In the genomic region with DNA sequence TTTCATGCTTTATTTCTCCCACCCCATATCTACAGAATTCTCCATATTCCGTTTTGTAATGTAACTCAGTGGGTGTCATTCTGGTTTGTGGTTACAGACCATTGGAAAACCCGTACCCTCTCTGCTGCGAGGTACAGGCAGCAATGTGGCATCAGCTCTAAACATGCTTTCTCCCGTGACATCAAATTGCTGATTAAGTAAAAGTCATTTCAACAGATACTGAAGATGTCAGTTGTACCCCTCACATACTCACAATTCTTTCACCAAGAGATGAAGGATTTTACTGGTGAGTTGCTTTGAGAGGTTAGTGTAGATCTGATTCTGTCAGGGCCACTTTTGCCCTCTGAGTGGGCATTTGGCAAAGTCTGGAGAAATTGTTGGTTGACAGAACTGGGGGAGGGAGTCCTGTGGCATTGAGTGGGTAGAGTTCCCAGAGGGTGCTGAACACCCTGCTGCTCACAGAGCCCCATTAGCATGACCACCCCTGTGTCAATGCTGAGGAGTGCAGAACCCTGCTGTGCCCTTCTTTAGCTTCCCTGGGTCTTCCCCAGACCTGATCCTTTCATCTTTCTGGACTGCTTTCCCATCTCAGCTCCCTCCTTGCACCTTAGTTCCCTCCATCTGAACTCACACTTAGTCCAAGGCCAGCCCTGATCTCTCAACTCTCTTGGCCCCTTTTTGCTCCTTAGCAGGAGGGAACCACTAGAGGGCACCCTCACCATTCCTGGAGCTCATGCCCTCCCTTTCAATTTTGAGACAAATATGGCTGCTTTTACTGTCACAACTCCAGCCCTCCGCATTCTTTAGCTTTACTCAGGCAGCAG, we compare ENCODE assay signal across 8 cellular contexts. TPM values are rescaled to one million over a fixed set of nuclear protein-coding genes. Genes with fewer than 3 reads are reported as not detected.
DNase-seq lines count a peak whose midpoint lies in the region; ATAC-seq, FAIRE-seq and TF ChIP-seq lines count a peak whose summit lies in the region.

No MANE protein-coding gene starts in this region.

- ATAC-seq in Panc1, result peak; percentile 73; the same call in 1 of the 2 replicates
- no peak for ATAC-seq in GM19455 (IDR thresholded peaks at IDR 0.05; ENCODE audit: unreplicated experiment)
- no peak for ATAC-seq in HG02763 (IDR thresholded peaks at IDR 0.05; ENCODE audit: unreplicated experiment)
- no peak for ATAC-seq in GM19324 (IDR thresholded peaks at IDR 0.05; ENCODE audit: low FRiP score, unreplicated experiment)

- TF ChIP-seq CTCF in Caco-2 (IDR thresholded peaks at IDR 0.05; ENCODE audit: insufficient read depth in 1 of 2, low read depth in 1 of 2, low read length in 1 of 2, severe bottlenecking in 1 of 2, unreplicated experiment in 1 of 2) (peak; percentile 61 to 73), Panc1 (IDR thresholded peaks at IDR 0.05) (peak; percentile 82), brain microvascular endothelial cell (IDR thresholded peaks at IDR 0.05; ENCODE audit: low read depth, low read length, missing control alignments) (peak; percentile 74), neural progenitor cell (IDR thresholded peaks at IDR 0.05) (peak; percentile 41)

- CTCF ChIA-PET in Caco-2 (lab: Charles Lee) (interaction anchor here (0.6 to 1.6 kb wide), 8 partner anchors 21 to 1074 kb away, joined by 3 to 8 read pairs (median 4); no protein-coding TSS in a partner anchor), Panc1 (lab: Charles Lee) (interaction anchor here (0.7 kb wide), 2 partner anchors 13 to 257 kb away, joined by 3 read pairs; no protein-coding TSS in a partner anchor)

- H3K4me3 Mint-ChIP-seq in Caco-2 (ENCODE audit: unreplicated experiment) (no peak overlapping the region), neural progenitor cell (no peak overlapping the region)

- no peaks in the 10 kb centered on the region for H4K20me1 ChIP-seq in neural progenitor cell (ENCODE audit: low read depth)

- peaks cover 2% of the 10 kb centered on the region for H3K9me3 Mint-ChIP-seq in Caco-2 (ENCODE audit: unreplicated experiment)
- peaks cover 15% of the 10 kb centered on the region for H3K9me3 Mint-ChIP-seq in neural progenitor cell

- H2AFZ ChIP-seq in neural progenitor cell (replicated peaks), result no peak overlapping the region

- BruUV-seq in Caco-2 (replicated peaks; lab: Mats Ljungman, UMichigan) (no TSS peak), Panc1 (replicated peaks; lab: Mats Ljungman, UMichigan) (no TSS peak)

- no peak overlapping the region for H3K27ac Mint-ChIP-seq in Caco-2 (ENCODE audit: unreplicated experiment)
- H3K27ac Mint-ChIP-seq in neural progenitor cell, result no peak overlapping the region

- H3K4me1 Mint-ChIP-seq in Caco-2 (ENCODE audit: low read depth, unreplicated experiment), result no peaks in the 10 kb centered on the region
- no peaks in the 10 kb centered on the region for H3K4me1 Mint-ChIP-seq in neural progenitor cell

- no peaks in the 10 kb centered on the region for H3K36me3 Mint-ChIP-seq in Caco-2 (ENCODE audit: insufficient read depth, unreplicated experiment)
- no peaks in the 10 kb centered on the region for H3K36me3 Mint-ChIP-seq in neural progenitor cell

- H3K27me3 Mint-ChIP-seq in Caco-2 (ENCODE audit: insufficient read depth, unreplicated experiment) (peaks cover 10% of the 10 kb centered on the region), neural progenitor cell (ENCODE audit: insufficient read depth, low read depth) (peaks cover 10% of the 10 kb centered on the region)

- no peaks in the 10 kb centered on the region for H3F3A ChIP-seq in neural progenitor cell (ENCODE audit: low read depth)

- no peaks in the 10 kb centered on the region for H3K4me1 ChIP-seq in Caco-2
- no peaks in the 10 kb centered on the region for H3K4me1 ChIP-seq in Panc1 (ENCODE audit: control insufficient read depth, insufficient read depth, low read length)
- H3K4me1 ChIP-seq in neural progenitor cell, result no peaks in the 10 kb centered on the region

- no peak overlapping the region for H3K4me2 ChIP-seq in neural progenitor cell

- H3K36me3 ChIP-seq in Caco-2 (ENCODE audit: control insufficient read depth, insufficient read depth, low read length), result no peaks in the 10 kb centered on the region
- no peaks in the 10 kb centered on the region for H3K36me3 ChIP-seq in Panc1 (ENCODE audit: control insufficient read depth, insufficient read depth, low read length)
- no peaks in the 10 kb centered on the region for H3K36me3 ChIP-seq in brain microvascular endothelial cell (replicated peaks)
- no peaks in the 10 kb centered on the region for H3K36me3 ChIP-seq in neural progenitor cell

- H3K9ac ChIP-seq in neural progenitor cell, result no peak overlapping the region

- intact Hi-C loops in Caco-2 (cut with micrococcal nuclease; ENCODE audit: unreplicated experiment) (no loop called here), Panc1 (cut with micrococcal nuclease; ENCODE audit: unreplicated experiment) (no loop called here)

- in situ Hi-C loops in Panc1 (cut with HindIII; ENCODE audit: low pct_unique_long_range_greater_than_20kb, low sequenced_read_pairs), result no loop called here
- in situ Hi-C loops in brain microvascular endothelial cell (cut with HindIII; ENCODE audit: low pct_ligation_motif_present, low sequenced_read_pairs), result no loop called here

- no peaks in the 10 kb centered on the region for H3K79me2 ChIP-seq in neural progenitor cell (ENCODE audit: low read depth)

- H3K4me3 ChIP-seq in Caco-2 (ENCODE audit: low read depth, low read length) (no peak overlapping the region), Panc1 (ENCODE audit: low read depth in 2 of 2, low read length in 2 of 2) (no peak overlapping the region), brain microvascular endothelial cell (ENCODE audit: low read depth, low read length) (no peak overlapping the region), neural progenitor cell (no peak overlapping the region)

- H3K9me3 ChIP-seq in Caco-2 (no peaks in the 10 kb centered on the region), Panc1 (ENCODE audit: control insufficient read depth, insufficient read depth, low read depth, low read length) (no peaks in the 10 kb centered on the region), neural progenitor cell (ENCODE audit: low read depth) (peaks cover 8% of the 10 kb centered on the region)

- POLR2A ChIA-PET in Caco-2 (lab: Charles Lee) (no interaction called here), Panc1 (lab: Charles Lee) (no interaction called here)

- no peak for TF ChIP-seq POLR2A in H54 (IDR thresholded peaks at IDR 0.05; ENCODE audit: low read depth, low read length)

- DNase-seq in Caco-2 (peak; percentile 60 to 69), H54 (ENCODE audit: insufficient read length, low spot score) (peak; percentile 56), Panc1 (ENCODE audit: low read depth, low spot score) (peak; percentile 28), brain microvascular endothelial cell (peak; percentile 25), neural progenitor cell (ENCODE audit: low spot score) (peak; percentile 2)

- H3K27me3 ChIP-seq in Caco-2 (replicated peaks; ENCODE audit: control insufficient read depth, insufficient read depth, low read length), result no peaks in the 10 kb centered on the region
- no peaks in the 10 kb centered on the region; the same call in 1 of the 2 replicates for H3K27me3 ChIP-seq in Panc1 (ENCODE audit: control insufficient read depth, insufficient read depth, low read length)
- no peaks in the 10 kb centered on the region for H3K27me3 ChIP-seq in brain microvascular endothelial cell (replicated peaks)
- H3K27me3 ChIP-seq in neural progenitor cell, result no peaks in the 10 kb centered on the region

- H3K27ac ChIP-seq in Panc1 (ENCODE audit: low read length), result no peak overlapping the region
- H3K27ac ChIP-seq in brain microvascular endothelial cell, result no peak overlapping the region
- H3K27ac ChIP-seq in neural progenitor cell, result no peak overlapping the region

- FAIRE-seq in H54 (lab: Jason Lieb, UNC), result no peak

RNA-seq across cellular contexts. Expression of gene CEACAM8, which starts 39.9 kb away (rescaled TPM):
- total RNA-seq in Caco-2 (2022), result not detected in 2 replicates
- total RNA-seq in Panc1 (2021; ENCODE audit: unreplicated experiment), result not detected
- polyA plus RNA-seq in Panc1 (2012; ENCODE audit: insufficient read length), result not detected
- not detected in 2 replicates for total RNA-seq in neural progenitor cell (ENCODE audit: low replicate concordance)

Comparison
In these comparisons a context has a peak if more than half of its experiments do, and no peak if none do; other contexts are left out.
1. DNase-seq: peak in every context shown above with its lines; median percentile 64 in Caco-2; 56 in H54; 28 in Panc1; 25 in brain microvascular endothelial cell; 2 in neural progenitor cell.